In genomic region chr7:99002146-99002826, GRCh38 we compare ENCODE assay signal across 19 cellular contexts.
DNase-seq lines count a peak whose midpoint lies in the region; ATAC-seq lines count a peak whose summit lies in the region.
"Had no signal": no experiment of that assay in that cellular context is flagged by ENCODE, and none has a peak within 500 bp of the region (broad histone marks: within the 10 kb centered on the region; RNA-seq: fewer than 3 reads in every experiment).

No MANE protein-coding gene starts in this region.

- peak; percentile 58 for DNase-seq in activated CD8-positive, alpha-beta memory T cell treated with anti-CD3 and anti-CD28 coated beads for 24 hours
- no peak for DNase-seq in activated CD8-positive, alpha-beta memory T cell treated with anti-CD3 and anti-CD28 coated beads, Interleukin-2, amount 50 U/mL, for 4 hours
- no peak for DNase-seq in activated CD8-positive, alpha-beta memory T cell treated with anti-CD3 and anti-CD28 coated beads, Interleukin-2, amount 10 ng/mL, durations not matched to agents 7 days and 5 days
- DNase-seq in left kidney (ENCODE audit: low read depth, low spot score) (peak; percentile 17), germinal center (ENCODE audit: low spot score) (no peak), NOMO-1 (lab: John Stamatoyannopoulos, UW; ENCODE audit: unreplicated experiment in 2 of 2) (no peak)
- DNase-seq in stimulated activated naive B cell treated with anti-CD40 and anti-IgM and Interleukin-4, amounts not matched to agents 10 μg/mL and 1 μg/mL and 100 μg/mL, for 72 hours = no peak
- DNase-seq: activated naive CD4-positive, alpha-beta T cell treated with anti-CD3 and anti-CD28 coated beads, Interleukin-2, amount 50 U/mL, for 16 hours; effector CD8-positive, alpha-beta T cell; EL; NCI-H1105 treated with DMSO at 0.1 percent for 48 hours; NCI-H2107; occipital lobe; SK-N-SH; stimulated activated CD4-positive, alpha-beta T cell treated with anti-CD3 and anti-CD28 coated beads, Interleukin-4, amount 100 ng/mL, for 4 hours; substantia nigra had no signal

- peaks cover 13% of the 10 kb centered on the region for H3K4me1 Mint-ChIP-seq in activated CD8-positive, alpha-beta memory T cell treated with anti-CD3 and anti-CD28 coated beads, Interleukin-2, amount 10 ng/mL, durations not matched to agents 7 days and 5 days
- H3K4me1 Mint-ChIP-seq in stimulated activated naive B cell treated with anti-CD40 and anti-IgM and Interleukin-4, amounts not matched to agents 10 μg/mL and 1 μg/mL and 100 μg/mL, for 72 hours = peaks cover 0 to 2% of the 10 kb centered on the region in 2 donors

- ATAC-seq in activated CD8-positive, alpha-beta memory T cell treated with anti-CD3 and anti-CD28 coated beads, Interleukin-2, amount 10 ng/mL, durations not matched to agents 7 days and 5 days = no peak
- ATAC-seq in stimulated activated naive B cell treated with anti-CD40 and anti-IgM and Interleukin-4, amounts not matched to agents 10 μg/mL and 1 μg/mL and 100 μg/mL, for 72 hours (replicated peaks) = no peak
- ATAC-seq in GM18511 (IDR thresholded peaks at IDR 0.05; ENCODE audit: unreplicated experiment) = no peak
- ATAC-seq: A549, HepG2 had no signal

- CTCF ChIA-PET in activated CD8-positive, alpha-beta memory T cell treated with anti-CD3 and anti-CD28 coated beads, Interleukin-2, amount 10 ng/mL, durations not matched to agents 7 days and 5 days (lab: Charles Lee) = no interaction called here

- no peak overlapping the region for H3K4me3 Mint-ChIP-seq in activated CD8-positive, alpha-beta memory T cell treated with anti-CD3 and anti-CD28 coated beads, Interleukin-2, amount 10 ng/mL, durations not matched to agents 7 days and 5 days
- no peak overlapping the region for H3K4me3 Mint-ChIP-seq in stimulated activated naive B cell treated with anti-CD40 and anti-IgM and Interleukin-4, amounts not matched to agents 10 μg/mL and 1 μg/mL and 100 μg/mL, for 72 hours

- peak overlapping the region; percentile 13 for H3K27ac Mint-ChIP-seq in activated CD8-positive, alpha-beta memory T cell treated with anti-CD3 and anti-CD28 coated beads, Interleukin-2, amount 10 ng/mL, durations not matched to agents 7 days and 5 days
- H3K27ac Mint-ChIP-seq in stimulated activated naive B cell treated with anti-CD40 and anti-IgM and Interleukin-4, amounts not matched to agents 10 μg/mL and 1 μg/mL and 100 μg/mL, for 72 hours = peak overlapping the region; percentile 47

- H3K27me3 Mint-ChIP-seq in activated CD8-positive, alpha-beta memory T cell treated with anti-CD3 and anti-CD28 coated beads, Interleukin-2, amount 10 ng/mL, durations not matched to agents 7 days and 5 days = no peaks in the 10 kb centered on the region
- no peaks in the 10 kb centered on the region for H3K27me3 Mint-ChIP-seq in stimulated activated naive B cell treated with anti-CD40 and anti-IgM and Interleukin-4, amounts not matched to agents 10 μg/mL and 1 μg/mL and 100 μg/mL, for 72 hours

- no peaks in the 10 kb centered on the region for H3K9me3 Mint-ChIP-seq in activated CD8-positive, alpha-beta memory T cell treated with anti-CD3 and anti-CD28 coated beads, Interleukin-2, amount 10 ng/mL, durations not matched to agents 7 days and 5 days (ENCODE audit: low read depth)
- H3K9me3 Mint-ChIP-seq in stimulated activated naive B cell treated with anti-CD40 and anti-IgM and Interleukin-4, amounts not matched to agents 10 μg/mL and 1 μg/mL and 100 μg/mL, for 72 hours = no peaks in the 10 kb centered on the region

- H3K36me3 Mint-ChIP-seq in activated CD8-positive, alpha-beta memory T cell treated with anti-CD3 and anti-CD28 coated beads, Interleukin-2, amount 10 ng/mL, durations not matched to agents 7 days and 5 days = peaks cover 26% of the 10 kb centered on the region
- peaks cover 36 to 59% of the 10 kb centered on the region in 2 donors for H3K36me3 Mint-ChIP-seq in stimulated activated naive B cell treated with anti-CD40 and anti-IgM and Interleukin-4, amounts not matched to agents 10 μg/mL and 1 μg/mL and 100 μg/mL, for 72 hours

Comparison
In these comparisons a context has a peak if more than half of its experiments do, and no peak if none do; other contexts are left out.
1. DNase-seq: peak in activated CD8-positive, alpha-beta memory T cell treated with anti-CD3 and anti-CD28 coated beads for 24 hours (single experiment) and left kidney (single experiment); none in activated CD8-positive, alpha-beta memory T cell treated with anti-CD3 and anti-CD28 coated beads, Interleukin-2, amount 50 U/mL, for 4 hours (single experiment), activated CD8-positive, alpha-beta memory T cell treated with anti-CD3 and anti-CD28 coated beads, Interleukin-2, amount 10 ng/mL, durations not matched to agents 7 days and 5 days (single experiment), stimulated activated naive B cell treated with anti-CD40 and anti-IgM and Interleukin-4, amounts not matched to agents 10 μg/mL and 1 μg/mL and 100 μg/mL, for 72 hours (single experiment), germinal center (single experiment) and NOMO-1 (0 of 2).